In genomic region chr10:17209931-17210330, GRCh38 we compare ENCODE assay signal across 20 cellular contexts.
A peak's percentile ranks its signal among the peaks of the same experiment; 100 is the strongest.
DNase-seq lines count a peak whose midpoint lies in the region; ATAC-seq and TF ChIP-seq lines count a peak whose summit lies in the region.
"Had no signal": no experiment of that assay in that cellular context is flagged by ENCODE, and none has a peak within 500 bp of the region (broad histone marks: within the 10 kb centered on the region; RNA-seq: fewer than 3 reads in every experiment).

No MANE protein-coding gene starts in this region.

- H3K36me3 ChIP-seq in subcutaneous abdominal adipose tissue (ENCODE audit: control insufficient read depth in 5 of 5, insufficient read depth in 5 of 5, low read length in 5 of 5): no peaks in the 10 kb centered on the region
- H3K36me3 ChIP-seq: neutrophil, Peyer's patch, right atrium auricular region had no signal

- TF ChIP-seq CTCF in fibroblast of pulmonary artery (IDR thresholded peaks at IDR 0.05; ENCODE audit: low read length, missing control alignments): no peak

- peak; percentile 38 for DNase-seq in HCEC 1CT
- DNase-seq in fibroblast of pulmonary artery (ENCODE audit: low read depth): peak; percentile 35
- DNase-seq in NCI-H345 (lab: John Stamatoyannopoulos, UW): no peak
- DNase-seq in LoVo (ENCODE audit: low spot score): no peak
- DNase-seq in NCI-H1694 treated with DMSO at 0.1 percent for 48 hours (lab: John Stamatoyannopoulos, UW): no peak
- DNase-seq: activated naive CD8-positive, alpha-beta T cell treated with anti-CD3 and anti-CD28 coated beads, Interleukin-2, amount 10 ng/mL, durations not matched to agents 7 days and 5 days; AML-193; DMS79 treated with DMSO at 0.1 percent for 48 hours; dorsolateral prefrontal cortex; erythroblast; mucosa of descending colon; NCI-H1436 treated with DMSO at 0.1 percent for 48 hours; Peyer's patch; stimulated activated CD4-positive, alpha-beta T cell treated with anti-CD3 and anti-CD28 coated beads, Interleukin-15, amount 100 ng/mL, for 24 hours; testis had no signal

- ATAC-seq in SK-N-SH treated with all-trans-retinoic acid at 6 μM for 48 hours: peak; percentile 9; the same call in 1 of the 3 replicates
- ATAC-seq: left lobe of liver, mucosa of descending colon had no signal

- no peaks in the 10 kb centered on the region for H3K9me3 ChIP-seq in subcutaneous abdominal adipose tissue (ENCODE audit: control insufficient read depth in 5 of 5, low read length in 5 of 5)
- H3K9me3 ChIP-seq: mucosa of descending colon, neutrophil, Peyer's patch, right atrium auricular region, testis had no signal

- no peaks in the 10 kb centered on the region for H3K27me3 ChIP-seq in subcutaneous abdominal adipose tissue (ENCODE audit: control insufficient read depth in 5 of 5, insufficient read depth in 4 of 5, low read length in 5 of 5)
- H3K27me3 ChIP-seq: neutrophil, Peyer's patch, right atrium auricular region, testis had no signal

- peaks cover 0 to 16% (median 7%) of the 10 kb centered on the region in 5 donors for H3K4me1 ChIP-seq in subcutaneous abdominal adipose tissue (ENCODE audit: control insufficient read depth in 5 of 5, insufficient read depth in 5 of 5, low read length in 5 of 5)
- H3K4me1 ChIP-seq: Peyer's patch, right atrium auricular region, testis had no signal

- H3K4me3 ChIP-seq in fibroblast of pulmonary artery (replicated peaks; ENCODE audit: low read depth, low read length) (no peak overlapping the region), subcutaneous abdominal adipose tissue (ENCODE audit: low read depth in 1 of 5, low read length in 5 of 5) (no peak overlapping the region)
- H3K4me3 ChIP-seq: mucosa of descending colon, Peyer's patch, right atrium auricular region, testis had no signal

- peak overlapping the region; percentile 25 for H3K27ac ChIP-seq in subcutaneous abdominal adipose tissue (ENCODE audit: low read depth, low read length)
- H3K27ac ChIP-seq: dorsolateral prefrontal cortex, neutrophil, Peyer's patch, right atrium auricular region, testis had no signal

- no peak overlapping the region for H3K9ac ChIP-seq in subcutaneous abdominal adipose tissue (ENCODE audit: low read length in 5 of 5)

TF ChIP-seq in SK-N-SH treated with all-trans-retinoic acid at 6 μM for 48 hours, 23 proteins besides CTCF, POLR2A, EP300 and RAD21:
- TF ChIP-seq TOX (CRISPR knock-in tag; IDR thresholded peaks at IDR 0.05; ENCODE audit: borderline replicate concordance) (no peak), ZC3H10 (CRISPR knock-in tag; IDR thresholded peaks at IDR 0.05) (no peak), ARNTL (CRISPR knock-in tag; IDR thresholded peaks at IDR 0.05; ENCODE audit: borderline replicate concordance, low read depth) (no peak), ZFP3 (CRISPR knock-in tag; IDR thresholded peaks at IDR 0.05) (no peak), OSR1 (CRISPR knock-in tag; IDR thresholded peaks at IDR 0.05) (no peak), CREB5 (CRISPR knock-in tag; IDR thresholded peaks at IDR 0.05; ENCODE audit: low read depth) (no peak), ISL1 (CRISPR knock-in tag; IDR thresholded peaks at IDR 0.05) (no peak), GLIS3 (CRISPR knock-in tag; IDR thresholded peaks at IDR 0.05) (no peak), ZFP30 (CRISPR knock-in tag; IDR thresholded peaks at IDR 0.05) (no peak), ZNF8 (CRISPR knock-in tag; IDR thresholded peaks at IDR 0.05) (no peak), ZNF70 (CRISPR knock-in tag; IDR thresholded peaks at IDR 0.05) (no peak), PPARA (CRISPR knock-in tag; IDR thresholded peaks at IDR 0.05; ENCODE audit: borderline replicate concordance) (no peak), POU6F1 (CRISPR knock-in tag; IDR thresholded peaks at IDR 0.05; ENCODE audit: borderline replicate concordance, low read depth) (no peak), CSDC2 (CRISPR knock-in tag; IDR thresholded peaks at IDR 0.05) (no peak)

Comparison
In these comparisons a context has a peak if more than half of its experiments do, and no peak if none do; other contexts are left out.
1. DNase-seq: peak in HCEC 1CT (single experiment) and fibroblast of pulmonary artery (single experiment); none in NCI-H345 (single experiment), LoVo (single experiment) and NCI-H1694 treated with DMSO at 0.1 percent for 48 hours (single experiment).